ENCODE assay signal across 8 cellular contexts in the genomic region with DNA sequence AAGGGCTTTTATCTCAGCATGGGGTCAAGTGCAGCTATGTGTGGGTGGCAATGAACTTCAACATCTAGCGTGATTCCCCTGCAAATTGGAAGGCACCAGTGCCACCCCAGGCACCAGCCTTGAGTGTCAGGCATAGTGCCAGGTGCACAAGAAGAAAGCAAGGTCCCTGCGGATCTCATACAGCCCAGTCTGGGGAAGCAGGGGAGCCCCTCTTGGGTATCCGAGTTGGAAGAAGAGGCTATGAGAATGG.
DNase-seq lines count a peak whose midpoint lies in the region; ATAC-seq and TF ChIP-seq lines count a peak whose summit lies in the region.

No MANE protein-coding gene starts in this region.

- H3K27ac ChIP-seq in left ventricle myocardium inferior (replicated peaks) (peak overlapping the region; percentile 88), breast epithelium (peak overlapping the region; percentile 80 to 90), vagina (peak overlapping the region; percentile 84)

- H3K27me3 ChIP-seq in left ventricle myocardium inferior (ENCODE audit: low read depth) (no peaks in the 10 kb centered on the region), breast epithelium (no peaks in the 10 kb centered on the region), mononuclear cell (ENCODE audit: insufficient read depth, low read length) (no peaks in the 10 kb centered on the region), vagina (no peaks in the 10 kb centered on the region)

- DNase-seq in left ventricle myocardium inferior, result no peak
- no peak for DNase-seq in cardiac septum (ENCODE audit: low spot score)
- DNase-seq in breast epithelium (ENCODE audit: low spot score in 2 of 2), result no peak
- DNase-seq in vagina (ENCODE audit: extremely low spot score in 2 of 2), result no peak
- DNase-seq in EL, result no peak
- DNase-seq in NCI-H1417 (lab: John Stamatoyannopoulos, UW), result no peak

- H3K36me3 ChIP-seq in left ventricle myocardium inferior, result no peaks in the 10 kb centered on the region
- H3K36me3 ChIP-seq in breast epithelium, result no peaks in the 10 kb centered on the region
- no peaks in the 10 kb centered on the region for H3K36me3 ChIP-seq in vagina

- no peak for TF ChIP-seq POLR2A in breast epithelium (IDR thresholded peaks at IDR 0.05)
- TF ChIP-seq POLR2A in vagina (IDR thresholded peaks at IDR 0.05), result no peak

- no peak for ATAC-seq in HG03439 (IDR thresholded peaks at IDR 0.05; ENCODE audit: unreplicated experiment)

- H3K9me3 ChIP-seq in left ventricle myocardium inferior (replicated peaks) (peaks cover 6% of the 10 kb centered on the region), breast epithelium (no peaks in the 10 kb centered on the region), mononuclear cell (ENCODE audit: low read depth, low read length) (no peaks in the 10 kb centered on the region), vagina (no peaks in the 10 kb centered on the region)

- intact Hi-C loops in left ventricle myocardium inferior (cut with micrococcal nuclease), result no loop called here
- intact Hi-C loops in cardiac septum (cut with DNase I), result loop anchor here (2.0 to 5.0 kb wide), 4 partner anchors 90 to 894 kb away; a partner anchor contains a TSS
- intact Hi-C loops in breast epithelium (cut with DNase I; ENCODE audit: low total_unique reads), result no loop called here
- intact Hi-C loops in vagina (cut with DNase I), result loop anchor here (5.0 kb wide), 2 partner anchors 765 to 895 kb away; a partner anchor contains a TSS

- H3K4me1 ChIP-seq in left ventricle myocardium inferior (peaks cover 16% of the 10 kb centered on the region), breast epithelium (no peaks in the 10 kb centered on the region), mononuclear cell (ENCODE audit: insufficient read depth, low read length) (peaks cover 49% of the 10 kb centered on the region), vagina (peaks cover 12% of the 10 kb centered on the region)

- TF ChIP-seq CTCF in left ventricle myocardium inferior (IDR thresholded peaks at IDR 0.05; ENCODE audit: borderline replicate concordance) (no peak), breast epithelium (IDR thresholded peaks at IDR 0.05) (no peak), vagina (IDR thresholded peaks at IDR 0.05) (no peak)

- H3K4me3 ChIP-seq in left ventricle myocardium inferior, result peak overlapping the region; percentile 67
- H3K4me3 ChIP-seq in breast epithelium, result peak overlapping the region; percentile 45 to 67 (median 66)
- H3K4me3 ChIP-seq in mononuclear cell (ENCODE audit: low read length), result peak overlapping the region; percentile 56
- peak overlapping the region; percentile 56 to 61 for H3K4me3 ChIP-seq in vagina

Comparison
In these comparisons a context has a peak if more than half of its experiments do, and no peak if none do; other contexts are left out.
1. intact Hi-C loops: an anchor here in cardiac septum (2.0 to 5.0 kb wide) and vagina (5.0 kb wide); none called in left ventricle myocardium inferior and breast epithelium.